Comparison of ENCODE assay signal across 8 cellular contexts in the genomic region with DNA sequence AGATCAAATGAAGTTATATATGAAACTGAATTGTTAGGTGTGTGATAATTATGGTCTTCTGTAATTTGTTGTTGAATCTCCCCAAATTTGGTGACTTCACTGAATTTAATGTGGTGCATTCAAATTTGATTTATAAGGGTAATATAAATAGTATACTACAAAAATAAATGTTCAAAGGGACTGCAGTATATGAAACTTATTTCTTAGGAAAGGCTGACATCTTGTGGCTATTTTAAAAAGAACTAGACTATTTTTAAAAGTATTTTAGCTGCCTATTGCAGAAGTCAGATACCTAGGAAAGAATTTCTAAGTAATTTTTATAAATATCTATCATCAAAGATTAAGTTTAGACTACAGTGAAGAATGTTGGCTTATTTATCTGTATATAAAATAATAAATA. TPM values are rescaled to one million over a fixed set of nuclear protein-coding genes. Genes with fewer than 3 reads are reported as not detected.
DNase-seq lines count a peak whose midpoint lies in the region; ATAC-seq, FAIRE-seq and TF ChIP-seq lines count a peak whose summit lies in the region.

No MANE protein-coding gene starts in this region.

- no peaks in the 10 kb centered on the region for H3K36me3 Mint-ChIP-seq in CD4-positive, alpha-beta memory T cell

- FAIRE-seq in H54 (lab: Jason Lieb, UNC) = no peak

- CTCF ChIA-PET in CD4-positive, alpha-beta memory T cell (lab: Charles Lee; ENCODE audit: partially characterized antibody) = interaction anchor here (0.8 to 1.4 kb wide), 3 partner anchors 576 to 826 kb away, joined by 3 to 12 read pairs (median 4); no protein-coding TSS in a partner anchor

- no peak overlapping the region for H3K27ac ChIP-seq in CD4-positive, alpha-beta memory T cell (ENCODE audit: low read depth, low read length)

- peaks cover 0 to 2% (median 0%) of the 10 kb centered on the region in 8 donors for H3K9me3 Mint-ChIP-seq in CD4-positive, alpha-beta memory T cell

- H3K4me1 ChIP-seq in CD4-positive, alpha-beta memory T cell (ENCODE audit: insufficient read depth, low read length) = no peaks in the 10 kb centered on the region

- no peak overlapping the region for H3K4me3 ChIP-seq in CD4-positive, alpha-beta memory T cell (ENCODE audit: low read length in 2 of 2)

- DNase-seq in CD4-positive, alpha-beta memory T cell = peak in 4 of 5 donors; percentile 1 to 21 (median 11)
- DNase-seq in H54 (ENCODE audit: insufficient read length, low spot score) (peak; percentile 3), RPMI8226 (peak; percentile 23), glomerular visceral epithelial cell (ENCODE audit: extremely low spot score) (peak; percentile 35), Right ventricle myocardium inferior (ENCODE audit: missing footprints) (no peak), sciatic nerve (ENCODE audit: low spot score) (no peak)
- no peak for DNase-seq in activated CD4-positive, alpha-beta T cell treated with anti-CD3 and anti-CD28 coated beads for 48 hours

- TF ChIP-seq POLR2A in H54 (IDR thresholded peaks at IDR 0.05; ENCODE audit: low read depth, low read length) = no peak

- POLR2A ChIA-PET in CD4-positive, alpha-beta memory T cell (lab: Charles Lee; ENCODE audit: partially characterized antibody) = no interaction called here

- ATAC-seq in HG03039 (IDR thresholded peaks at IDR 0.05; ENCODE audit: unreplicated experiment) = no peak
- ATAC-seq in Right ventricle myocardium inferior = no peak
- no peak for ATAC-seq in sciatic nerve

- no peaks in the 10 kb centered on the region for H3K36me3 ChIP-seq in CD4-positive, alpha-beta memory T cell (ENCODE audit: insufficient read depth, low read length)

- no peak overlapping the region for H3K4me3 Mint-ChIP-seq in CD4-positive, alpha-beta memory T cell

- intact Hi-C loops in CD4-positive, alpha-beta memory T cell (cut with micrococcal nuclease) = no loop called here
- intact Hi-C loops in Right ventricle myocardium inferior (cut with DNase I) = loop anchor here (1.0 kb wide), 1 partner anchor 252 kb away; no protein-coding TSS in a partner anchor
- intact Hi-C loops in sciatic nerve (cut with DNase I) = no loop called here

- H3K27me3 Mint-ChIP-seq in CD4-positive, alpha-beta memory T cell = peaks cover 3 to 4% of the 10 kb centered on the region in 2 donors

- no peak overlapping the region for H3K27ac Mint-ChIP-seq in CD4-positive, alpha-beta memory T cell

- H3K9me3 ChIP-seq in CD4-positive, alpha-beta memory T cell (ENCODE audit: control insufficient read depth in 1 of 2, low read length in 2 of 2) = no peaks in the 10 kb centered on the region

- H3K4me1 Mint-ChIP-seq in CD4-positive, alpha-beta memory T cell = no peaks in the 10 kb centered on the region

- no peaks in the 10 kb centered on the region for H3K27me3 ChIP-seq in CD4-positive, alpha-beta memory T cell (ENCODE audit: insufficient read depth, low read length)

RNA-seq across cellular contexts. Expression of a gene that starts 36.6 kb away (rescaled TPM):
- under 1 TPM in 1 of 2 experiments, not detected in 1; 0.50 TPM for total RNA-seq in CD4-positive, alpha-beta memory T cell
- polyA plus RNA-seq in CD4-positive, alpha-beta memory T cell = under 1 TPM in 1 of 2 donors, not detected in 1; 0.23 TPM
- total RNA-seq in Right ventricle myocardium inferior (0.41 TPM), sciatic nerve (5.6 TPM)

Comparison
In these comparisons a context has a peak if more than half of its experiments do, and no peak if none do; other contexts are left out.
1. DNase-seq: peak in CD4-positive, alpha-beta memory T cell (4 of 5), H54 (single experiment), RPMI8226 (single experiment) and glomerular visceral epithelial cell (single experiment); none in activated CD4-positive, alpha-beta T cell treated with anti-CD3 and anti-CD28 coated beads for 48 hours (single experiment), Right ventricle myocardium inferior (single experiment) and sciatic nerve (single experiment).